23 cellular contexts compared by ENCODE assay signal in genomic region chr2:80062298-80062697, GRCh38.
DNase-seq lines count a peak whose midpoint lies in the region; ATAC-seq, FAIRE-seq and TF ChIP-seq lines count a peak whose summit lies in the region.
"Had no signal": no experiment of that assay in that cellular context is flagged by ENCODE, and none has a peak within 500 bp of the region (broad histone marks: within the 10 kb centered on the region; RNA-seq: fewer than 3 reads in every experiment).

No MANE protein-coding gene starts in this region.

- H3K4me2 ChIP-seq in A549 (no peak overlapping the region), IMR-90 (ENCODE audit: low read depth, low read length) (no peak overlapping the region), K562 (ENCODE audit: insufficient read depth, low read length) (no peak overlapping the region)
- H3K4me2 ChIP-seq: BLaER1 treated with 17β-estradiol and CSF1 and Interleukin-3, amounts not matched to agents 10 nM and 100 nM had no signal

- H2AFZ ChIP-seq in IMR-90 (replicated peaks; ENCODE audit: low read length, poor library complexity) (no peak overlapping the region), K562 (ENCODE audit: low read depth, low read length) (no peak overlapping the region)

- no peak for TF ChIP-seq CTCF in A549 (IDR thresholded peaks at IDR 0.05)
- TF ChIP-seq CTCF in IMR-90 (conservative IDR thresholded peaks at IDR 0.05; ENCODE audit: low read depth, low read length): no peak
- no peak for TF ChIP-seq CTCF in K562 (IDR thresholded peaks at IDR 0.05 in 2 of 3, conservative IDR thresholded peaks at IDR 0.05 in 1 of 3; ENCODE audit: insufficient read depth in 2 of 3, low read depth in 1 of 3, low read length in 3 of 3)
- no peak for TF ChIP-seq CTCF in kidney (IDR thresholded peaks at IDR 0.05; ENCODE audit: borderline replicate concordance, extremely low read depth, insufficient read depth)
- no peak for TF ChIP-seq CTCF in endodermal cell (conservative IDR thresholded peaks at IDR 0.05)

- TF ChIP-seq POLR2A in A549 (IDR thresholded peaks at IDR 0.05; ENCODE audit: low read length): no peak
- TF ChIP-seq POLR2A in IMR-90 (IDR thresholded peaks at IDR 0.05; ENCODE audit: low read depth, low read length): no peak
- no peak for TF ChIP-seq POLR2A in K562 (conservative IDR thresholded peaks at IDR 0.05)

- no peak overlapping the region for H4K8ac ChIP-seq in IMR-90 (ENCODE audit: low read depth in 2 of 2, low read length in 2 of 2)

- H3K36me3 Mint-ChIP-seq in endodermal cell (ENCODE audit: low read depth): no peaks in the 10 kb centered on the region
- H3K36me3 Mint-ChIP-seq: CD8-positive, alpha-beta T cell had no signal

- dilution Hi-C loops in IMR-90 (cut with HindIII; ENCODE audit: low sequenced_read_pairs, unreplicated experiment): no loop called here

- no peak overlapping the region for H2AK5ac ChIP-seq in IMR-90 (ENCODE audit: low read depth, low read length)

- H3K4me3 Mint-ChIP-seq in endodermal cell: no peak overlapping the region
- H3K4me3 Mint-ChIP-seq: B cell; CD4-positive, alpha-beta T cell; CD8-positive, alpha-beta T cell had no signal

- H3K27me3 ChIP-seq in IMR-90 (ENCODE audit: control insufficient read depth, insufficient read depth, low read length) (no peaks in the 10 kb centered on the region), K562 (ENCODE audit: control insufficient read depth in 2 of 2, insufficient read depth in 2 of 2, low read length in 2 of 2) (peaks cover 0 to 8% of the 10 kb centered on the region in 2 experiments; a peak in 3 of 5 replicates), endodermal cell (ENCODE audit: control insufficient read depth, insufficient read depth, low read length, poor library complexity, severe bottlenecking) (no peaks in the 10 kb centered on the region)
- H3K27me3 ChIP-seq: BLaER1 treated with 17β-estradiol and CSF1 and Interleukin-3, amounts not matched to agents 10 nM and 100 nM had no signal

- H4K91ac ChIP-seq in IMR-90 (ENCODE audit: insufficient read depth, low read depth, low read length): no peak overlapping the region

- peaks cover 16% of the 10 kb centered on the region for H3K4me1 Mint-ChIP-seq in endodermal cell
- H3K4me1 Mint-ChIP-seq: B cell had no signal

- CTCF ChIA-PET in A549 (lab: Yijun Ruan, JAX): no interaction called here
- CTCF ChIA-PET in IMR-90 (lab: Yijun Ruan, JAX): no interaction called here
- CTCF ChIA-PET in K562 (lab: Yijun Ruan, JAX; ENCODE audit: low intra/inter-chr PET ratio): no interaction called here

- ATAC-seq in A549 (no peak), IMR-90 (ENCODE audit: low read depth) (no peak), K562 (no peak)
- ATAC-seq: CD8-positive, alpha-beta T cell had no signal

- TF ChIP-seq EP300 in A549 (IDR thresholded peaks at IDR 0.05): no peak
- TF ChIP-seq EP300 in K562 (IDR thresholded peaks at IDR 0.05; ENCODE audit: low read length): no peak

- no peak overlapping the region for H2AK9ac ChIP-seq in IMR-90 (replicated peaks; ENCODE audit: low read depth, low read length, poor library complexity)

- POLR2A ChIA-PET in A549 (lab: Yijun Ruan, JAX) (no interaction called here), IMR-90 (lab: Charles Lee; ENCODE audit: unreplicated experiment) (no interaction called here), K562 (lab: Yijun Ruan, JAX) (no interaction called here)

- intact Hi-C loops in IMR-90 (cut with micrococcal nuclease): no loop called here
- intact Hi-C loops in K562 (cut with micrococcal nuclease): no loop called here
- intact Hi-C loops in kidney (cut with DNase I): no loop called here

- H3K4me1 ChIP-seq in A549 (no peaks in the 10 kb centered on the region), IMR-90 (ENCODE audit: control insufficient read depth, insufficient read depth, low read length) (no peaks in the 10 kb centered on the region), K562 (replicated peaks in 1 of 2; ENCODE audit: control insufficient read depth in 2 of 2, insufficient read depth in 2 of 2, low read length in 2 of 2) (no peaks in the 10 kb centered on the region), kidney (ENCODE audit: control insufficient read depth in 1 of 2, insufficient read depth in 1 of 2, low read depth in 1 of 2, low read length in 2 of 2) (no peaks in the 10 kb centered on the region), endodermal cell (ENCODE audit: control insufficient read depth, insufficient read depth, low read length) (no peaks in the 10 kb centered on the region)
- H3K4me1 ChIP-seq: Caco-2 had no signal

- no peak overlapping the region for H3K14ac ChIP-seq in IMR-90 (replicated peaks; ENCODE audit: low read depth, low read length)

- H2BK20ac ChIP-seq in IMR-90 (ENCODE audit: low read depth, low read length): no peak overlapping the region

- no peak overlapping the region for H3K56ac ChIP-seq in IMR-90 (ENCODE audit: extremely low read depth, insufficient read depth, low read length)

- H3K9me3 ChIP-seq in A549: 0 out of 3 replicates have a peak, but pooled peaks cover 3% of the 10 kb centered on the region
- no peaks in the 10 kb centered on the region for H3K9me3 ChIP-seq in IMR-90 (ENCODE audit: control insufficient read depth, insufficient read depth, low read length)
- H3K9me3 ChIP-seq in K562 (replicated peaks; ENCODE audit: control insufficient read depth, insufficient read depth, low read depth, low read length): no peaks in the 10 kb centered on the region
- H3K9me3 ChIP-seq in kidney (ENCODE audit: control insufficient read depth in 1 of 2, low read length in 2 of 2): no peaks in the 10 kb centered on the region
- H3K9me3 ChIP-seq in endodermal cell (ENCODE audit: control insufficient read depth, low read length): no peaks in the 10 kb centered on the region
- H3K9me3 ChIP-seq: BLaER1 treated with 17β-estradiol and CSF1 and Interleukin-3, amounts not matched to agents 10 nM and 100 nM had no signal

- no peak overlapping the region for H2BK5ac ChIP-seq in IMR-90 (ENCODE audit: low read depth, low read length, poor library complexity, severe bottlenecking)

- H3K36me3 ChIP-seq in IMR-90 (ENCODE audit: control insufficient read depth, insufficient read depth, low read length): no peaks in the 10 kb centered on the region
- no peaks in the 10 kb centered on the region for H3K36me3 ChIP-seq in K562 (ENCODE audit: control insufficient read depth, insufficient read depth, low read length)
- H3K36me3 ChIP-seq in kidney (ENCODE audit: control insufficient read depth in 1 of 2, insufficient read depth in 2 of 2, low read length in 2 of 2): no peaks in the 10 kb centered on the region
- no peaks in the 10 kb centered on the region for H3K36me3 ChIP-seq in endodermal cell (ENCODE audit: control insufficient read depth, insufficient read depth, low read length)
- H3K36me3 ChIP-seq: BLaER1 treated with 17β-estradiol and CSF1 and Interleukin-3, amounts not matched to agents 10 nM and 100 nM had no signal

- H3K18ac ChIP-seq in IMR-90 (ENCODE audit: low read depth, low read length): no peak overlapping the region

- no peak overlapping the region for H3K27ac ChIP-seq in A549
- H3K27ac ChIP-seq in IMR-90 (ENCODE audit: insufficient read depth, low read length): no peak overlapping the region
- no peak overlapping the region for H3K27ac ChIP-seq in K562 (ENCODE audit: extremely low read depth, low read depth, low read length)
- no peak overlapping the region for H3K27ac ChIP-seq in kidney (ENCODE audit: low read depth in 2 of 2, low read length in 2 of 2)
- no peak overlapping the region for H3K27ac ChIP-seq in endodermal cell (ENCODE audit: low read depth, low read length)
- H3K27ac ChIP-seq: BLaER1 treated with 17β-estradiol and CSF1 and Interleukin-3, amounts not matched to agents 10 nM and 100 nM; C4-2B had no signal

- H3K9ac ChIP-seq in IMR-90 (ENCODE audit: low read depth, low read length) (no peak overlapping the region), K562 (ENCODE audit: insufficient read depth in 1 of 2, low read depth in 2 of 2, low read length in 2 of 2) (no peak overlapping the region), kidney (ENCODE audit: low read length in 2 of 2) (no peak overlapping the region), endodermal cell (ENCODE audit: extremely low read depth, low read length, poor library complexity, severe bottlenecking) (no peak overlapping the region)
- H3K9ac ChIP-seq: BLaER1 treated with 17β-estradiol and CSF1 and Interleukin-3, amounts not matched to agents 10 nM and 100 nM had no signal

- H3K9me1 ChIP-seq in IMR-90 (ENCODE audit: insufficient read depth, low read length) (no peaks in the 10 kb centered on the region), K562 (ENCODE audit: control insufficient read depth, insufficient read depth, low read length) (no peaks in the 10 kb centered on the region)

- peaks cover 4% of the 10 kb centered on the region for H3K27me3 Mint-ChIP-seq in endodermal cell (ENCODE audit: insufficient read depth)
- H3K27me3 Mint-ChIP-seq: B cell; CD4-positive, alpha-beta T cell had no signal

- in situ Hi-C loops in IMR-90 (cut with MboI; ENCODE audit: low sequenced_read_pairs): loop anchor here (25.0 kb wide), 1 partner anchor 450 kb away; no protein-coding TSS in a partner anchor
- in situ Hi-C loops in K562 (cut with MboI): no loop called here

- H2BK15ac ChIP-seq in IMR-90 (ENCODE audit: low read depth, low read length): no peak overlapping the region

- H4K5ac ChIP-seq in IMR-90 (ENCODE audit: low read depth, low read length): no peak overlapping the region

- no TSS peak for BruUV-seq in IMR-90 (replicated peaks; lab: Mats Ljungman, UMichigan)
- no TSS peak for BruUV-seq in K562 (replicated peaks; lab: Mats Ljungman, UMichigan)

- no peaks in the 10 kb centered on the region for H3K79me1 ChIP-seq in IMR-90 (ENCODE audit: low read depth in 1 of 2, low read length in 2 of 2)

- no peak overlapping the region for H3K4me3 ChIP-seq in A549
- no peak overlapping the region for H3K4me3 ChIP-seq in IMR-90 (ENCODE audit: insufficient read depth, low read depth, low read length)
- no peak overlapping the region for H3K4me3 ChIP-seq in K562
- H3K4me3 ChIP-seq in kidney (ENCODE audit: low read length in 2 of 2): no peak overlapping the region
- H3K4me3 ChIP-seq in endodermal cell (ENCODE audit: low read length): no peak overlapping the region
- H3K4me3 ChIP-seq: BLaER1 treated with 17β-estradiol and CSF1 and Interleukin-3, amounts not matched to agents 10 nM and 100 nM had no signal

- H3K4ac ChIP-seq in IMR-90 (ENCODE audit: low read depth, low read length): no peak overlapping the region

- no peak overlapping the region for H2BK120ac ChIP-seq in IMR-90 (ENCODE audit: low read depth, low read length)

- H4K20me1 ChIP-seq in IMR-90 (ENCODE audit: insufficient read depth, low read length) (no peaks in the 10 kb centered on the region), K562 (replicated peaks; ENCODE audit: control insufficient read depth, insufficient read depth, low read length) (no peaks in the 10 kb centered on the region)
- H4K20me1 ChIP-seq: BLaER1 treated with 17β-estradiol and CSF1 and Interleukin-3, amounts not matched to agents 10 nM and 100 nM had no signal

- H3K79me2 ChIP-seq in K562 (ENCODE audit: control insufficient read depth, insufficient read depth, low read length): no peaks in the 10 kb centered on the region

- no peak overlapping the region for H3K27ac Mint-ChIP-seq in endodermal cell
- H3K27ac Mint-ChIP-seq: B cell; CD4-positive, alpha-beta T cell; CD8-positive, alpha-beta T cell had no signal

- TF ChIP-seq RAD21 in A549 (conservative IDR thresholded peaks at IDR 0.05 in 1 of 2, IDR thresholded peaks at IDR 0.05 in 1 of 2) (no peak), IMR-90 (IDR thresholded peaks at IDR 0.05; ENCODE audit: low read length) (no peak), K562 (CRISPR knock-in tag; conservative IDR thresholded peaks at IDR 0.05 in 1 of 2, IDR thresholded peaks at IDR 0.05 in 1 of 2) (no peak)

- no peaks in the 10 kb centered on the region for H3K9me3 Mint-ChIP-seq in endodermal cell
- H3K9me3 Mint-ChIP-seq: CD4-positive, alpha-beta T cell; CD8-positive, alpha-beta T cell had no signal

- FAIRE-seq in A549 (lab: Jason Lieb, UNC) (no peak), K562 (lab: Jason Lieb, UNC) (no peak), kidney (lab: Jason Lieb, UNC) (no peak)
- FAIRE-seq: A204.1, D721Med, G401.6, GM12891, GM19239 had no signal

- DNase-seq in A549 (ENCODE audit: low read depth in 1 of 2, low spot score in 1 of 2): no peak
- DNase-seq in IMR-90: no peak
- DNase-seq in K562 (ENCODE audit: extremely low read depth in 1 of 4, low spot score in 3 of 4): no peak
- DNase-seq in pons (ENCODE audit: low spot score): peak; percentile 15
- no peak for DNase-seq in retina
- DNase-seq in kidney: no peak
- no peak for DNase-seq in endodermal cell
- DNase-seq: 8988T; AML-193; Caco-2; Calu3; CD4-positive, alpha-beta T cell; CD8-positive, alpha-beta T cell; DMS79 treated with DMSO at 0.1 percent for 48 hours; GF-D8 had no signal

- no peak overlapping the region for H3K23ac ChIP-seq in IMR-90 (ENCODE audit: low read depth, low read length)

Comparison
In these comparisons a context has a peak if more than half of its experiments do, and no peak if none do; other contexts are left out.
1. Of the 35 proteins assayed by ChIP-seq in both K562 and A549: peak only in K562: none; only in A549: MAFK; in both: none; in neither: 34.